37 cellular contexts compared by ENCODE assay signal in genomic region chr1:183794084-183794483, GRCh38.
"Had no signal": no experiment of that assay in that cellular context is flagged by ENCODE, and none has a peak within 500 bp of the region (broad histone marks: within the 10 kb centered on the region; RNA-seq: fewer than 3 reads in every experiment).

No MANE protein-coding gene starts in this region.

- H3K9me3 ChIP-seq: adrenal gland, body of pancreas, breast epithelium had no signal

- H3K27ac ChIP-seq: adrenal gland, body of pancreas, brain microvascular endothelial cell, breast epithelium, VCaP had no signal

- H3K36me3 Mint-ChIP-seq: activated CD4-positive, alpha-beta memory T cell treated with anti-CD3 and anti-CD28 coated beads for 36 hours; activated naive CD8-positive, alpha-beta T cell treated with anti-CD3 and anti-CD28 coated beads for 36 hours had no signal

- H3K27me3 ChIP-seq: adrenal gland, body of pancreas, brain microvascular endothelial cell, breast epithelium had no signal

- H3K4me1 ChIP-seq: body of pancreas, breast epithelium had no signal

- H3K36me3 ChIP-seq: adrenal gland, brain microvascular endothelial cell, breast epithelium had no signal

- H3K4me3 ChIP-seq: adrenal gland, body of pancreas, breast epithelium had no signal

- H3K9me3 Mint-ChIP-seq: activated CD4-positive, alpha-beta memory T cell treated with anti-CD3 and anti-CD28 coated beads for 36 hours; activated CD4-positive, alpha-beta T cell treated with anti-CD3 and anti-CD28 coated beads, Interleukin-2, amount 10 ng/mL, durations not matched to agents 24 days and 14 days; activated CD8-positive, alpha-beta T cell treated with anti-CD3 and anti-CD28 coated beads for 36 hours; activated naive CD8-positive, alpha-beta T cell treated with anti-CD3 and anti-CD28 coated beads for 36 hours; activated T-cell treated with anti-CD3 and anti-CD28 coated beads, Interleukin-2, amount 50 U/mL, for 4 hours; activated T-helper 1 cell treated with anti-CD3 and anti-CD28 coated beads, Interleukin-12 subunit alpha, Interleukin-12 subunit beta, Interleukin-2, Interleukin-4 antibody, amounts not matched to agents 30 ng/mL and 10 ng/mL and 1 ng/mL, durations not matched to agents 14 hours and 24 hours and 36 hours; activated T-helper 17 cell treated with anti-CD3 and anti-CD28 coated beads, Interleukin-2, amount 50 U/mL, for 72 hours; T-helper 1 cell treated with Interleukin-12 subunit alpha and Interleukin-12 subunit beta and Interleukin-4 antibody, amounts not matched to agents 30 μg/mL and 1 μg/mL, for 36 hours; T-helper 2 cell treated with Interferon-gamma antibody and Interleukin-4, amounts not matched to agents 5 μg/mL and 100 μg/mL, for 36 hours had no signal

- H3K27ac Mint-ChIP-seq: activated B cell treated with CpG ODN at 0.5 μM for 24 hours; activated CD4-positive, alpha-beta memory T cell treated with anti-CD3 and anti-CD28 coated beads for 36 hours; activated CD4-positive, alpha-beta T cell treated with anti-CD3 and anti-CD28 coated beads, Interleukin-2, amount 10 ng/mL, durations not matched to agents 24 days and 14 days; activated CD8-positive, alpha-beta T cell treated with anti-CD3 and anti-CD28 coated beads for 36 hours; activated naive CD4-positive, alpha-beta T cell treated with anti-CD3 and anti-CD28 coated beads for 36 hours; activated naive CD4-positive, alpha-beta T cell treated with anti-CD3 and anti-CD28 coated beads, Interleukin-2, amount 50 U/mL, for 72 hours; activated naive CD8-positive, alpha-beta T cell treated with anti-CD3 and anti-CD28 coated beads for 36 hours; activated T-cell treated with anti-CD3 and anti-CD28 coated beads, Interleukin-2, amount 50 U/mL, for 72 hours; activated T-helper 1 cell treated with anti-CD3 and anti-CD28 coated beads, Interleukin-12 subunit alpha, Interleukin-12 subunit beta, Interleukin-2, Interleukin-4 antibody, amounts not matched to agents 30 ng/mL and 10 ng/mL and 1 ng/mL, durations not matched to agents 14 hours and 24 hours and 36 hours; activated T-helper 17 cell treated with anti-CD3 and anti-CD28 coated beads, Interleukin-2, amount 50 U/mL, for 72 hours; T-helper 1 cell treated with Interleukin-12 subunit alpha and Interleukin-12 subunit beta and Interleukin-4 antibody, amounts not matched to agents 30 μg/mL and 1 μg/mL, for 36 hours; T-helper 2 cell treated with Interferon-gamma antibody and Interleukin-4, amounts not matched to agents 5 μg/mL and 100 μg/mL, for 36 hours had no signal

- H3K4me3 Mint-ChIP-seq: activated B cell treated with CpG ODN at 0.5 μM for 24 hours; activated CD4-positive, alpha-beta memory T cell treated with anti-CD3 and anti-CD28 coated beads for 36 hours; activated CD4-positive, alpha-beta T cell treated with anti-CD3 and anti-CD28 coated beads, Interleukin-2, amount 10 ng/mL, durations not matched to agents 24 days and 14 days; activated CD8-positive, alpha-beta T cell treated with anti-CD3 and anti-CD28 coated beads for 36 hours; activated naive CD4-positive, alpha-beta T cell treated with anti-CD3 and anti-CD28 coated beads for 36 hours; activated naive CD8-positive, alpha-beta T cell treated with anti-CD3 and anti-CD28 coated beads for 36 hours; activated T-cell treated with anti-CD3 and anti-CD28 coated beads, Interleukin-2, amount 50 U/mL, for 4 hours; activated T-cell treated with anti-CD3 and anti-CD28 coated beads, Interleukin-2, amount 50 U/mL, for 72 hours; activated T-helper 1 cell treated with anti-CD3 and anti-CD28 coated beads, Interleukin-12 subunit alpha, Interleukin-12 subunit beta, Interleukin-2, Interleukin-4 antibody, amounts not matched to agents 30 ng/mL and 10 ng/mL and 1 ng/mL, durations not matched to agents 14 hours and 24 hours and 36 hours; activated T-helper 17 cell treated with anti-CD3 and anti-CD28 coated beads, Interleukin-2, amount 50 U/mL, for 72 hours; T-helper 1 cell treated with Interleukin-12 subunit alpha and Interleukin-12 subunit beta and Interleukin-4 antibody, amounts not matched to agents 30 μg/mL and 1 μg/mL, for 36 hours; T-helper 2 cell treated with Interferon-gamma antibody and Interleukin-4, amounts not matched to agents 5 μg/mL and 100 μg/mL, for 36 hours had no signal

- H3K27me3 Mint-ChIP-seq: activated B cell treated with CpG ODN at 0.5 μM for 24 hours; activated CD4-positive, alpha-beta memory T cell treated with anti-CD3 and anti-CD28 coated beads for 36 hours; activated CD8-positive, alpha-beta T cell treated with anti-CD3 and anti-CD28 coated beads for 36 hours; activated naive CD8-positive, alpha-beta T cell treated with anti-CD3 and anti-CD28 coated beads for 36 hours; activated T-helper 17 cell treated with anti-CD3 and anti-CD28 coated beads, Interleukin-2, amount 50 U/mL, for 72 hours had no signal

- DNase-seq: activated B cell treated with CpG ODN at 0.5 μM for 24 hours; activated CD4-positive, alpha-beta memory T cell treated with anti-CD3 and anti-CD28 coated beads for 36 hours; activated CD4-positive, alpha-beta T cell treated with anti-CD3 and anti-CD28 coated beads for 4 hours; activated CD4-positive, alpha-beta T cell treated with anti-CD3 and anti-CD28 coated beads, Interleukin-2, amount 10 ng/mL, durations not matched to agents 24 days and 14 days; activated CD4-positive, alpha-beta T cell treated with anti-CD3 and anti-CD28 coated beads, Interleukin-2, amount 50 U/mL, for 1 hour; activated CD4-positive, alpha-beta T cell treated with anti-CD3 and anti-CD28 coated beads, Interleukin-2, amount 50 U/mL, for 4 hours; activated CD4-positive, CD25-positive, alpha-beta regulatory T cell treated with anti-CD3 and anti-CD28 coated beads, Interleukin-2, amount 50 U/mL, for 72 hours; activated CD8-positive, alpha-beta memory T cell treated with anti-CD3 and anti-CD28 coated beads, Interleukin-2, amount 50 U/mL, for 4 hours; activated CD8-positive, alpha-beta T cell treated with anti-CD3 and anti-CD28 coated beads for 36 hours; activated effector memory CD4-positive, alpha-beta T cell treated with anti-CD3 and anti-CD28 coated beads, Interleukin-2, amount 50 U/mL, for 16 hours; activated gamma-delta T cell treated with Interleukin-2 at 50 U/mL for 16 hours; activated naive CD4-positive, alpha-beta T cell; activated naive CD4-positive, alpha-beta T cell treated with anti-CD3 and anti-CD28 coated beads for 36 hours; activated naive CD4-positive, alpha-beta T cell treated with anti-CD3 and anti-CD28 coated beads, Interleukin-2, amount 50 U/mL, for 16 hours; activated naive CD8-positive, alpha-beta T cell treated with anti-CD3 and anti-CD28 coated beads for 36 hours; activated T-cell treated with anti-CD3 and anti-CD28 coated beads for 4 hours; activated T-cell treated with anti-CD3 and anti-CD28 coated beads, Interleukin-2, amount 50 U/mL, for 1 hour; activated T-cell treated with anti-CD3 and anti-CD28 coated beads, Interleukin-2, amount 50 U/mL, for 4 hours; activated T-cell treated with anti-CD3 and anti-CD28 coated beads, Interleukin-2, amount 50 U/mL, for 72 hours; adrenal gland; amniotic stem cell; aorta; body of pancreas; brain microvascular endothelial cell; central memory CD4-positive, alpha-beta T cell; T-helper 1 cell; T-helper 2 cell; T-helper 9 cell had no signal

- FAIRE-seq: astrocyte, TTC549 had no signal

- ATAC-seq: activated CD8-positive, alpha-beta T cell treated with anti-CD3 and anti-CD28 coated beads for 36 hours; activated naive CD4-positive, alpha-beta T cell treated with anti-CD3 and anti-CD28 coated beads, Interleukin-2, amount 50 U/mL, for 72 hours; activated T-cell treated with anti-CD3 and anti-CD28 coated beads, Interleukin-2, amount 50 U/mL, for 4 hours; activated T-cell treated with anti-CD3 and anti-CD28 coated beads, Interleukin-2, amount 50 U/mL, for 72 hours; activated T-helper 17 cell treated with anti-CD3 and anti-CD28 coated beads, Interleukin-2, amount 50 U/mL, for 72 hours; body of pancreas had no signal

- H3K4me1 Mint-ChIP-seq: activated B cell treated with CpG ODN at 0.5 μM for 24 hours; activated CD4-positive, alpha-beta T cell treated with anti-CD3 and anti-CD28 coated beads, Interleukin-2, amount 10 ng/mL, durations not matched to agents 24 days and 14 days; activated naive CD8-positive, alpha-beta T cell treated with anti-CD3 and anti-CD28 coated beads for 36 hours; activated T-helper 17 cell treated with anti-CD3 and anti-CD28 coated beads, Interleukin-2, amount 50 U/mL, for 72 hours had no signal
